ENCODE assay signal across 1 cellular context in the genomic region with DNA sequence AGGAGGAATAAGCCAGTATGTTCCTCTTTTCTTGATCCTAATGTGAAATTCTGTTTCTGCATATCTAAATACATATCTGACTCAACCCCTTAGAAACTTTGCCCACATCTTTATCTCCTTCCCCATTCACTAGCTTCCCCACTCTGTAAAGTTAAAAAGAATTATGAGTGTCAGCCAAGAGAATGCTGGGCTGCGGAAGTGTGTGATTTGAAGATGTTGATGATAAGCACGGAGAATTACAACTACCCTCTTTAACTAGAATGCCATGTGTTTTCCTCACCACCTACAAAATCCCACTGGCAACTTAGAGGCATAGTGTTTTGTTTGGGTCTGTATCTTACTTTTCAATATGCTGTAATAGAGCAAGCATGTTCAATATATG.
TF ChIP-seq lines count a peak whose summit lies in the region.

No MANE protein-coding gene starts in this region.

TF ChIP-seq in K562, 482 proteins besides CTCF, POLR2A, EP300 and RAD21 (continued from another document and continues in another):
- TF ChIP-seq, protein P1, sequence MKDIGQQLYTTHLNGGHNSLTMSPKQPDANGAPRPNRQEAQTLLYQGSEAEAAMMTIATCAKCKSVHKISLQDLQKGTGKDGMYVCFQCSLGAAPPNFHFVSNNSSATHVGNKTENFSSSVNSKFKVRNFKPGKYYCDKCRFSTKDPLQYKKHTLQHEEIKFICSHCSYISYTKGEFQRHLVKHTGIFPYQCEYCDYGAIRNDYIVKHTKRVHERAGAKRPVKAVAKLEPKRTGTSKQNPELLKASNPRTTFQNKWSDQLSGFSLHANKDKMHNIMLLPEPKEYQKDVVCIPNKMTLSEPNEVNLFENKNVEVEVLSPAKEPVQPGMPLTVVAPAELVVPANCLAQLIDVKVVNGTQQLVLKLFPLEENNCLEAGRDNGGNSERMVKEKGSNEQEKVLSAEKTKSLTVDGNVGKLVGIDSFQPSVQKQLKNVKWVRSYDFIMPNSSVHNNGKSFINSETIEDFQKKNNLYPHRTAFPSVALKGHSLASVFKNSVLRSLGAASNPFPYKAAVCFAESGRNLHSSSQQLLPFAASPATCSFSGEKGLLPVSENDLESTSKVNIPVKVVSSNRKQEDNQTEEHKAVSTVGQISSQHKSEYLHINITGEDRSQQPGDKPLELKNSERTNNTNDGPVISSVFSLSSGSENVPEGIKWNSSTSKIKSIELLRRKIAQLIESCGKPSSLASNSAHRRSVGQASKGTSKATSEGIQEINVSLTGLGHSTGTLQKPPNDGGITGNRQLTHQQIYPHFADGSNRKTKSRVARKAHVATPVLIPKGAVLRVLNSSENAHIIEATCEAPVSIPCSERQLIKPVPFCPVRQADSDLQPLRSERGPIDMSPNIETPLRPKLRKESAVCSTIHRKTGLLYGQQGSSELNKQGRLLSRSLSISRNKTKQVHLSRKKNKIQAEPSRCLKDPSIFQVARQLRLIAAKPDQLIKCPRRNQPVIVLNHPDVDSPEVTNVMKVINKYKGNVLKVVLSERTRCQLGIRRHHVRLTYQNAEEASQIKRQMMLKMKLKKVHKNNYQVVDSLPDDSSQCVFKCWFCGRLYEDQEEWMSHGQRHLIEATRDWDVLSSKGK (CRISPR knock-in tag; IDR thresholded peaks at IDR 0.05) = no peak
- no peak for TF ChIP-seq ZNF436 (CRISPR knock-in tag; IDR thresholded peaks at IDR 0.05)
- 0 out of 2 replicates have a peak, but pooled peaks have one; percentile 50 for TF ChIP-seq PYGO2 (tag; IDR thresholded peaks at IDR 0.05)
- TF ChIP-seq HCFC1 (IDR thresholded peaks at IDR 0.05; ENCODE audit: low read depth, low read length) = no peak
- peak; percentile 88 for TF ChIP-seq CTBP1 (IDR thresholded peaks at IDR 0.05; ENCODE audit: borderline replicate concordance)
- TF ChIP-seq, protein P2, sequence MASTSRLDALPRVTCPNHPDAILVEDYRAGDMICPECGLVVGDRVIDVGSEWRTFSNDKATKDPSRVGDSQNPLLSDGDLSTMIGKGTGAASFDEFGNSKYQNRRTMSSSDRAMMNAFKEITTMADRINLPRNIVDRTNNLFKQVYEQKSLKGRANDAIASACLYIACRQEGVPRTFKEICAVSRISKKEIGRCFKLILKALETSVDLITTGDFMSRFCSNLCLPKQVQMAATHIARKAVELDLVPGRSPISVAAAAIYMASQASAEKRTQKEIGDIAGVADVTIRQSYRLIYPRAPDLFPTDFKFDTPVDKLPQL (IDR thresholded peaks at IDR 0.05; ENCODE audit: extremely low read depth, insufficient read length) = no peak
- no peak for TF ChIP-seq EHMT2 (IDR thresholded peaks at IDR 0.05)
- TF ChIP-seq NR3C1 (CRISPR knock-in tag; IDR thresholded peaks at IDR 0.05) = no peak
- TF ChIP-seq SIN3B (IDR thresholded peaks at IDR 0.05; ENCODE audit: low read depth) = no peak
- no peak for TF ChIP-seq MXI1 (IDR thresholded peaks at IDR 0.05; ENCODE audit: low read depth, low read length)
- no peak for TF ChIP-seq ZNF282 (CRISPR knock-in tag; IDR thresholded peaks at IDR 0.05)
- no peak; the same call in 1 of the 2 replicates for TF ChIP-seq NFRKB (IDR thresholded peaks at IDR 0.05; ENCODE audit: low read depth)
- TF ChIP-seq IFI16 (CRISPR knock-in tag; IDR thresholded peaks at IDR 0.05) = no peak
- no peak for TF ChIP-seq HNRNPUL1 (IDR thresholded peaks at IDR 0.05; ENCODE audit: low read length)
- no peak for TF ChIP-seq ZKSCAN8 (CRISPR knock-in tag; IDR thresholded peaks at IDR 0.05)
- TF ChIP-seq RBM14 (IDR thresholded peaks at IDR 0.05; ENCODE audit: borderline replicate concordance, insufficient read depth, low read depth, low read length) = no peak
- TF ChIP-seq PBX2 (CRISPR knock-in tag; IDR thresholded peaks at IDR 0.05; ENCODE audit: low read depth) = no peak
- TF ChIP-seq PBX2 (tag; conservative IDR thresholded peaks at IDR 0.05; ENCODE audit: low read depth) = peak; percentile 92
- peak; percentile 80 for TF ChIP-seq HDAC3 (IDR thresholded peaks at IDR 0.05; ENCODE audit: borderline replicate concordance, partially characterized antibody)
- no peak for TF ChIP-seq MCM2 (IDR thresholded peaks at IDR 0.05; ENCODE audit: low read depth)
- no peak for TF ChIP-seq PCBP1 (IDR thresholded peaks at IDR 0.05; ENCODE audit: low read depth, low read length, poor library complexity, severe bottlenecking)
- TF ChIP-seq ZNF232 (CRISPR knock-in tag; IDR thresholded peaks at IDR 0.05) = no peak
- TF ChIP-seq, protein P3, sequence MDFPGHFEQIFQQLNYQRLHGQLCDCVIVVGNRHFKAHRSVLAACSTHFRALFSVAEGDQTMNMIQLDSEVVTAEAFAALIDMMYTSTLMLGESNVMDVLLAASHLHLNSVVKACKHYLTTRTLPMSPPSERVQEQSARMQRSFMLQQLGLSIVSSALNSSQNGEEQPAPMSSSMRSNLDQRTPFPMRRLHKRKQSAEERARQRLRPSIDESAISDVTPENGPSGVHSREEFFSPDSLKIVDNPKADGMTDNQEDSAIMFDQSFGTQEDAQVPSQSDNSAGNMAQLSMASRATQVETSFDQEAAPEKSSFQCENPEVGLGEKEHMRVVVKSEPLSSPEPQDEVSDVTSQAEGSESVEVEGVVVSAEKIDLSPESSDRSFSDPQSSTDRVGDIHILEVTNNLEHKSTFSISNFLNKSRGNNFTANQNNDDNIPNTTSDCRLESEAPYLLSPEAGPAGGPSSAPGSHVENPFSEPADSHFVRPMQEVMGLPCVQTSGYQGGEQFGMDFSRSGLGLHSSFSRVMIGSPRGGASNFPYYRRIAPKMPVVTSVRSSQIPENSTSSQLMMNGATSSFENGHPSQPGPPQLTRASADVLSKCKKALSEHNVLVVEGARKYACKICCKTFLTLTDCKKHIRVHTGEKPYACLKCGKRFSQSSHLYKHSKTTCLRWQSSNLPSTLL (IDR thresholded peaks at IDR 0.05) = no peak
- no peak; the same call in 1 of the 2 replicates for TF ChIP-seq RBFOX2 (IDR thresholded peaks at IDR 0.05; ENCODE audit: low read depth, low read length)
- no peak for TF ChIP-seq ZFP1 (CRISPR knock-in tag; IDR thresholded peaks at IDR 0.05)
- no peak for TF ChIP-seq TSC22D4 (tag; IDR thresholded peaks at IDR 0.05)
- TF ChIP-seq, protein P4, sequence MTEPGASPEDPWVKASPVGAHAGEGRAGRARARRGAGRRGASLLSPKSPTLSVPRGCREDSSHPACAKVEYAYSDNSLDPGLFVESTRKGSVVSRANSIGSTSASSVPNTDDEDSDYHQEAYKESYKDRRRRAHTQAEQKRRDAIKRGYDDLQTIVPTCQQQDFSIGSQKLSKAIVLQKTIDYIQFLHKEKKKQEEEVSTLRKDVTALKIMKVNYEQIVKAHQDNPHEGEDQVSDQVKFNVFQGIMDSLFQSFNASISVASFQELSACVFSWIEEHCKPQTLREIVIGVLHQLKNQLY (CRISPR knock-in tag; conservative IDR thresholded peaks at IDR 0.05) = no peak
- no peak for TF ChIP-seq TFAM (CRISPR knock-in tag; conservative IDR thresholded peaks at IDR 0.05)
- no peak for TF ChIP-seq CREB1 (IDR thresholded peaks at IDR 0.05)
- TF ChIP-seq CREB1 (CRISPR knock-in tag; IDR thresholded peaks at IDR 0.05) = no peak
- TF ChIP-seq KDM5B (IDR thresholded peaks at IDR 0.05; ENCODE audit: insufficient replicate concordance, low read depth, low read length) = no peak
- TF ChIP-seq, protein P5, sequence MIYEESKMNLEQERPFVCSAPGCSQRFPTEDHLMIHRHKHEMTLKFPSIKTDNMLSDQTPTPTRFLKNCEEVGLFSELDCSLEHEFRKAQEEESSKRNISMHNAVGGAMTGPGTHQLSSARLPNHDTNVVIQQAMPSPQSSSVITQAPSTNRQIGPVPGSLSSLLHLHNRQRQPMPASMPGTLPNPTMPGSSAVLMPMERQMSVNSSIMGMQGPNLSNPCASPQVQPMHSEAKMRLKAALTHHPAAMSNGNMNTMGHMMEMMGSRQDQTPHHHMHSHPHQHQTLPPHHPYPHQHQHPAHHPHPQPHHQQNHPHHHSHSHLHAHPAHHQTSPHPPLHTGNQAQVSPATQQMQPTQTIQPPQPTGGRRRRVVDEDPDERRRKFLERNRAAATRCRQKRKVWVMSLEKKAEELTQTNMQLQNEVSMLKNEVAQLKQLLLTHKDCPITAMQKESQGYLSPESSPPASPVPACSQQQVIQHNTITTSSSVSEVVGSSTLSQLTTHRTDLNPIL (CRISPR knock-in tag; IDR thresholded peaks at IDR 0.05) = no peak
- no peak for TF ChIP-seq SRSF9 (IDR thresholded peaks at IDR 0.05; ENCODE audit: borderline replicate concordance, low read depth, low read length)
- no peak for TF ChIP-seq SIRT6 (IDR thresholded peaks at IDR 0.05; ENCODE audit: low read depth, low read length)
- no peak for TF ChIP-seq PRMT5 (CRISPR knock-in tag; IDR thresholded peaks at IDR 0.05)
- TF ChIP-seq SRSF3 (IDR thresholded peaks at IDR 0.05; ENCODE audit: insufficient read depth, low read length) = no peak
- no peak for TF ChIP-seq ZNF263 (CRISPR knock-in tag; IDR thresholded peaks at IDR 0.05; ENCODE audit: borderline replicate concordance)
- TF ChIP-seq ARID1B (IDR thresholded peaks at IDR 0.05) = peak; percentile 94
- TF ChIP-seq TRIM24 (IDR thresholded peaks at IDR 0.05) = peak; percentile 73 to 81
- no peak for TF ChIP-seq ZFP36 (IDR thresholded peaks at IDR 0.05; ENCODE audit: low read depth, low read length, partially characterized antibody)
- no peak for TF ChIP-seq CBX1 (IDR thresholded peaks at IDR 0.05; ENCODE audit: low read depth)
- no peak for TF ChIP-seq ZNF324 (CRISPR knock-in tag; IDR thresholded peaks at IDR 0.05)
- TF ChIP-seq ZNF133 (CRISPR knock-in tag; IDR thresholded peaks at IDR 0.05) = no peak
- TF ChIP-seq ZNF143 (CRISPR knock-in tag; IDR thresholded peaks at IDR 0.05) = no peak
- peak; percentile 93 for TF ChIP-seq SMARCA4 (IDR thresholded peaks at IDR 0.05)
- TF ChIP-seq, protein P6, sequence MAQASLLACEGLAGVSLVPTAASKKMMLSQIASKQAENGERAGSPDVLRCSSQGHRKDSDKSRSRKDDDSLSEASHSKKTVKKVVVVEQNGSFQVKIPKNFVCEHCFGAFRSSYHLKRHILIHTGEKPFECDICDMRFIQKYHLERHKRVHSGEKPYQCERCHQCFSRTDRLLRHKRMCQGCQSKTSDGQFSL (CRISPR knock-in tag; IDR thresholded peaks at IDR 0.05) = no peak
- TF ChIP-seq, protein P6 (tag; IDR thresholded peaks at IDR 0.05) = no peak
- TF ChIP-seq ZNF146 (CRISPR knock-in tag; IDR thresholded peaks at IDR 0.05; ENCODE audit: unreplicated experiment) = no peak
- TF ChIP-seq ZNF609 (CRISPR knock-in tag; IDR thresholded peaks at IDR 0.05; ENCODE audit: borderline replicate concordance) = no peak
- TF ChIP-seq NRF1 (conservative IDR thresholded peaks at IDR 0.05 in 1 of 2, IDR thresholded peaks at IDR 0.05 in 1 of 2) = no peak
